ENCODE assay signal across 8 cellular contexts in the genomic region with DNA sequence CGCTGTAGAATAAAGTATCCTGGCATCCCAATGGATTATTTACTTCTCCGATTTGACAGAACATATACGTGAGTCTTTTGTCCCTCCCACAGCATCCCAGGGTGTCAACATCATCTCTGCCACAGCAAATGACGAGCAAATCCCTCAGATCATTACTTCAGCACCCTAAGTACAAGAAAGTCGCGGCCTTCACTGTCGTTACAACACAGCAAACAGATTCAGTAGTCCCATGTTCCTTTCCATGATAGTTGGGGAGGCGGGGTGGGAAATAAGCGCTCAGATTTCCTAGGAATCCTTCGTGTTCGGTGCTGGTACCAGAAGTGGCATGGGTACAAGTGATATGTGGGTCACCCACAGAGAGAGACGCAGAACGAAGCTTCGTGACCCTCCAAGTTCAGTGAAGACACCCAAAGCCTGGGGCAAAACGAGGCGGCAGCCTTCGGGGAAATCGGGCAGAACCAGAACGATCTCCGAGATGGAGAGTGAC. TPM values are rescaled to one million over a fixed set of nuclear protein-coding genes. Genes with fewer than 3 reads are reported as not detected.
DNase-seq lines count a peak whose midpoint lies in the region; ATAC-seq and TF ChIP-seq lines count a peak whose summit lies in the region.

No MANE protein-coding gene starts in this region.

- peak overlapping the region; percentile 89 for H3K4me3 ChIP-seq in HUES64 (ENCODE audit: low read length)
- H3K4me3 ChIP-seq in lower lobe of right lung: peak overlapping the region; percentile 90
- H3K4me3 ChIP-seq in stomach smooth muscle (ENCODE audit: low read length in 2 of 2): peak overlapping the region; percentile 80 to 91

- H3K36me3 Mint-ChIP-seq in T-helper 2 cell treated with Interferon-gamma antibody and Interleukin-4, amounts not matched to agents 5 μg/mL and 100 μg/mL, for 36 hours (ENCODE audit: low read depth): peaks cover 3% of the 10 kb centered on the region

- H3K9me3 Mint-ChIP-seq in T-helper 2 cell treated with Interferon-gamma antibody and Interleukin-4, amounts not matched to agents 5 μg/mL and 100 μg/mL, for 36 hours: no peaks in the 10 kb centered on the region

- peak overlapping the region; percentile 98 for H3K4me3 Mint-ChIP-seq in T-helper 2 cell treated with Interferon-gamma antibody and Interleukin-4, amounts not matched to agents 5 μg/mL and 100 μg/mL, for 36 hours

- peak; percentile 59 for DNase-seq in EH (ENCODE audit: low read depth)
- DNase-seq in T-helper 2 cell treated with Interferon-gamma antibody and Interleukin-4, amounts not matched to agents 5 μg/mL and 100 μg/mL, for 36 hours (ENCODE audit: low spot score): peak; percentile 9
- DNase-seq in dermis blood vessel endothelial cell: peak; percentile 55
- no peak for DNase-seq in lower lobe of right lung
- DNase-seq in NCI-H774 (lab: John Stamatoyannopoulos, UW): no peak

- no peaks in the 10 kb centered on the region for H3K27me3 Mint-ChIP-seq in T-helper 2 cell treated with Interferon-gamma antibody and Interleukin-4, amounts not matched to agents 5 μg/mL and 100 μg/mL, for 36 hours (ENCODE audit: low read depth)

- peaks cover 14% of the 10 kb centered on the region; the same call in 1 of the 2 replicates for H3K4me1 ChIP-seq in HUES64 (ENCODE audit: insufficient read depth, low read length)
- peaks cover 27% of the 10 kb centered on the region for H3K4me1 ChIP-seq in lower lobe of right lung
- H3K4me1 ChIP-seq in stomach smooth muscle (ENCODE audit: control insufficient read depth, insufficient read depth, low read length): peaks cover 7% of the 10 kb centered on the region

- peak overlapping the region; percentile 62; the same call in 1 of the 2 replicates for H3K27ac ChIP-seq in HUES64 (ENCODE audit: low read depth, low read length)
- H3K27ac ChIP-seq in lower lobe of right lung: peak overlapping the region; percentile 81
- H3K27ac ChIP-seq in stomach smooth muscle (ENCODE audit: low read length): peak overlapping the region; percentile 62

- intact Hi-C loops in lower lobe of right lung (cut with DNase I): no loop called here

- 2% methylated on average over 20 of the region's 20 CpGs for WGBS in HUES64

- TF ChIP-seq CTCF in lower lobe of right lung (IDR thresholded peaks at IDR 0.05): no peak

- peaks cover 13% of the 10 kb centered on the region for H3K27me3 ChIP-seq in HUES64 (ENCODE audit: insufficient read depth, low read length)
- no peaks in the 10 kb centered on the region for H3K27me3 ChIP-seq in lower lobe of right lung (ENCODE audit: low read depth)
- no peaks in the 10 kb centered on the region for H3K27me3 ChIP-seq in stomach smooth muscle (ENCODE audit: control insufficient read depth in 1 of 2, insufficient read depth in 2 of 2, low read length in 2 of 2)

- no peaks in the 10 kb centered on the region for H3K9me3 ChIP-seq in HUES64 (ENCODE audit: insufficient read depth, low read depth, low read length)
- no peaks in the 10 kb centered on the region for H3K9me3 ChIP-seq in lower lobe of right lung
- H3K9me3 ChIP-seq in stomach smooth muscle (ENCODE audit: control insufficient read depth in 2 of 2, low read length in 2 of 2): no peaks in the 10 kb centered on the region

- H3K9ac ChIP-seq in HUES64 (ENCODE audit: low read depth, low read length): peak overlapping the region; percentile 56; the same call in 1 of the 2 replicates
- H3K9ac ChIP-seq in stomach smooth muscle (ENCODE audit: low read length in 2 of 2): peak overlapping the region; percentile 69 to 83

- ATAC-seq in lower lobe of right lung (peak; percentile 16 to 22), HG03280 (IDR thresholded peaks at IDR 0.05; ENCODE audit: unreplicated experiment) (no peak)

- H3K36me3 ChIP-seq in HUES64 (ENCODE audit: insufficient read depth, low read length): no peaks in the 10 kb centered on the region
- no peaks in the 10 kb centered on the region for H3K36me3 ChIP-seq in lower lobe of right lung
- H3K36me3 ChIP-seq in stomach smooth muscle (ENCODE audit: control insufficient read depth in 2 of 2, insufficient read depth in 2 of 2, low read length in 2 of 2): no peaks in the 10 kb centered on the region

- peak overlapping the region; percentile 91 for H3K27ac Mint-ChIP-seq in T-helper 2 cell treated with Interferon-gamma antibody and Interleukin-4, amounts not matched to agents 5 μg/mL and 100 μg/mL, for 36 hours

- peaks cover 34% of the 10 kb centered on the region for H3K4me1 Mint-ChIP-seq in T-helper 2 cell treated with Interferon-gamma antibody and Interleukin-4, amounts not matched to agents 5 μg/mL and 100 μg/mL, for 36 hours (ENCODE audit: low read depth)

RNA-seq across cellular contexts. Expression of gene TTBK2, which starts 0.7 kb away (rescaled TPM):
- 5.3 TPM for polyA plus RNA-seq in HUES64 (2013, experiment 1 of 2)
- polyA plus RNA-seq in HUES64 (2013, experiment 2 of 2): 6.3 TPM
- total RNA-seq in dermis blood vessel endothelial cell: 14.3 and 14.5 TPM in 2 replicates
- 19.1 TPM for total RNA-seq in lower lobe of right lung

Comparison
In these comparisons a context has a peak if more than half of its experiments do, and no peak if none do; other contexts are left out.
1. DNase-seq: peak in EH (single experiment), T-helper 2 cell treated with Interferon-gamma antibody and Interleukin-4, amounts not matched to agents 5 μg/mL and 100 μg/mL, for 36 hours (single experiment) and dermis blood vessel endothelial cell (single experiment); none in lower lobe of right lung (single experiment) and NCI-H774 (single experiment).
2. Peak in every context shown above with its lines, with median percentiles within 50 percentile points of each other: H3K27ac ChIP-seq and H3K4me3 ChIP-seq.